ENCODE assay signal across 25 cellular contexts in genomic region chr1:63780541-63780940, GRCh38. TPM values are rescaled to one million over a fixed set of nuclear protein-coding genes. Genes with fewer than 3 reads are reported as not detected.
"Had no signal": no experiment of that assay in that cellular context is flagged by ENCODE, and none has a peak within 500 bp of the region (broad histone marks: within the 10 kb centered on the region; RNA-seq: fewer than 3 reads in every experiment).

No MANE protein-coding gene starts in this region.

- H3K4me3 Mint-ChIP-seq: activated CD4-positive, alpha-beta T cell treated with anti-CD3 and anti-CD28 coated beads, Interleukin-2, amount 10 ng/mL, durations not matched to agents 7 days and 5 days; activated CD8-positive, alpha-beta memory T cell treated with anti-CD3 and anti-CD28 coated beads, Interleukin-2, amount 10 ng/mL, durations not matched to agents 7 days and 5 days; activated CD8-positive, alpha-beta T cell treated with anti-CD3 and anti-CD28 coated beads for 36 hours; activated naive CD8-positive, alpha-beta T cell; activated T-helper 1 cell treated with anti-CD3 and anti-CD28 coated beads, Interleukin-12 subunit alpha, Interleukin-12 subunit beta, Interleukin-2, Interleukin-4 antibody, amounts not matched to agents 30 ng/mL and 10 ng/mL and 1 ng/mL, durations not matched to agents 14 hours and 24 hours and 36 hours; central memory CD8-positive, alpha-beta T cell; endodermal cell; naive thymus-derived CD4-positive, alpha-beta T cell; T-helper 1 cell treated with Interleukin-12 subunit alpha and Interleukin-12 subunit beta and Interleukin-4 antibody, amounts not matched to agents 30 μg/mL and 1 μg/mL, for 36 hours had no signal

- H3K27ac ChIP-seq: breast epithelium, coronary artery, gastroesophageal sphincter, lower lobe of right lung, spleen, upper lobe of left lung had no signal

- DNase-seq: activated CD4-positive, alpha-beta T cell treated with anti-CD3 and anti-CD28 coated beads, Interleukin-2, amount 10 ng/mL, durations not matched to agents 7 days and 5 days; activated CD8-positive, alpha-beta memory T cell treated with anti-CD3 and anti-CD28 coated beads, Interleukin-2, amount 10 ng/mL, durations not matched to agents 7 days and 5 days; activated CD8-positive, alpha-beta T cell treated with anti-CD3 and anti-CD28 coated beads for 36 hours; activated gamma-delta T cell treated with Interleukin-2 at 50 U/mL for 16 hours; amniotic stem cell; endodermal cell; head of caudate nucleus; hypothalamus; lower lobe of right lung; naive thymus-derived CD4-positive, alpha-beta T cell; retina; spleen; stimulated activated CD4-positive, alpha-beta T cell treated with anti-CD3 and anti-CD28 coated beads, Interleukin-4, amount 100 ng/mL, for 1 hour; stimulated activated naive CD4-positive, alpha-beta T cell treated with Interleukin-2 at 50 U/mL for 16 hours; upper lobe of left lung had no signal

- H3K4me1 Mint-ChIP-seq: activated CD4-positive, alpha-beta T cell treated with anti-CD3 and anti-CD28 coated beads, Interleukin-2, amount 10 ng/mL, durations not matched to agents 7 days and 5 days; activated CD8-positive, alpha-beta memory T cell treated with anti-CD3 and anti-CD28 coated beads, Interleukin-2, amount 10 ng/mL, durations not matched to agents 7 days and 5 days; central memory CD8-positive, alpha-beta T cell had no signal

- H3K27me3 Mint-ChIP-seq: progenitor cell of endocrine pancreas had no signal

- H3K4me1 ChIP-seq: breast epithelium had no signal

- H3K27me3 ChIP-seq: breast epithelium, gastroesophageal sphincter, upper lobe of left lung had no signal

- H3K36me3 Mint-ChIP-seq: activated CD8-positive, alpha-beta memory T cell treated with anti-CD3 and anti-CD28 coated beads, Interleukin-2, amount 10 ng/mL, durations not matched to agents 7 days and 5 days; activated naive CD8-positive, alpha-beta T cell; naive thymus-derived CD4-positive, alpha-beta T cell had no signal

- H3K36me3 ChIP-seq: breast epithelium, gastroesophageal sphincter, lower lobe of right lung, spleen, thoracic aorta, upper lobe of left lung had no signal

- H3K9me3 Mint-ChIP-seq: activated CD4-positive, alpha-beta T cell treated with anti-CD3 and anti-CD28 coated beads, Interleukin-2, amount 10 ng/mL, durations not matched to agents 7 days and 5 days; activated CD8-positive, alpha-beta T cell treated with anti-CD3 and anti-CD28 coated beads for 36 hours; activated T-helper 1 cell treated with anti-CD3 and anti-CD28 coated beads, Interleukin-12 subunit alpha, Interleukin-12 subunit beta, Interleukin-2, Interleukin-4 antibody, amounts not matched to agents 30 ng/mL and 10 ng/mL and 1 ng/mL, durations not matched to agents 14 hours and 24 hours and 36 hours; central memory CD8-positive, alpha-beta T cell; endodermal cell; naive thymus-derived CD4-positive, alpha-beta T cell; T-helper 1 cell treated with Interleukin-12 subunit alpha and Interleukin-12 subunit beta and Interleukin-4 antibody, amounts not matched to agents 30 μg/mL and 1 μg/mL, for 36 hours had no signal

- H3K9me3 ChIP-seq: breast epithelium, gastroesophageal sphincter, lower lobe of right lung, spleen, thoracic aorta, upper lobe of left lung had no signal

- H3K4me3 ChIP-seq: breast epithelium, coronary artery, gastroesophageal sphincter, lower lobe of right lung, spleen, thoracic aorta, upper lobe of left lung had no signal

- H3K27ac Mint-ChIP-seq: activated CD4-positive, alpha-beta T cell treated with anti-CD3 and anti-CD28 coated beads, Interleukin-2, amount 10 ng/mL, durations not matched to agents 7 days and 5 days; activated CD8-positive, alpha-beta memory T cell treated with anti-CD3 and anti-CD28 coated beads, Interleukin-2, amount 10 ng/mL, durations not matched to agents 7 days and 5 days; activated CD8-positive, alpha-beta T cell treated with anti-CD3 and anti-CD28 coated beads for 36 hours; activated naive CD8-positive, alpha-beta T cell; activated T-helper 1 cell treated with anti-CD3 and anti-CD28 coated beads, Interleukin-12 subunit alpha, Interleukin-12 subunit beta, Interleukin-2, Interleukin-4 antibody, amounts not matched to agents 30 ng/mL and 10 ng/mL and 1 ng/mL, durations not matched to agents 14 hours and 24 hours and 36 hours; endodermal cell; naive thymus-derived CD4-positive, alpha-beta T cell; progenitor cell of endocrine pancreas; T-helper 1 cell treated with Interleukin-12 subunit alpha and Interleukin-12 subunit beta and Interleukin-4 antibody, amounts not matched to agents 30 μg/mL and 1 μg/mL, for 36 hours had no signal

- ATAC-seq: activated CD8-positive, alpha-beta memory T cell treated with anti-CD3 and anti-CD28 coated beads, Interleukin-2, amount 10 ng/mL, durations not matched to agents 7 days and 5 days; activated CD8-positive, alpha-beta T cell treated with anti-CD3 and anti-CD28 coated beads for 36 hours; gastroesophageal sphincter; left lobe of liver; lower lobe of right lung; naive thymus-derived CD4-positive, alpha-beta T cell had no signal

RNA-seq across cellular contexts. Expression of gene ROR1, which starts 6.7 kb away (rescaled TPM):
- total RNA-seq: activated CD4-positive, alpha-beta T cell treated with anti-CD3 and anti-CD28 coated beads, Interleukin-2, amount 10 ng/mL, durations not matched to agents 7 days and 5 days; activated CD8-positive, alpha-beta memory T cell treated with anti-CD3 and anti-CD28 coated beads, Interleukin-2, amount 10 ng/mL, durations not matched to agents 7 days and 5 days; activated CD8-positive, alpha-beta T cell treated with anti-CD3 and anti-CD28 coated beads for 36 hours; activated T-helper 1 cell treated with anti-CD3 and anti-CD28 coated beads, Interleukin-12 subunit alpha, Interleukin-12 subunit beta, Interleukin-2, Interleukin-4 antibody, amounts not matched to agents 30 ng/mL and 10 ng/mL and 1 ng/mL, durations not matched to agents 14 hours and 24 hours and 36 hours had no signal
